Comparison of ENCODE assay signal across 13 cellular contexts in genomic region chr1:202163281-202164270, GRCh38. TPM values are rescaled to one million over a fixed set of nuclear protein-coding genes. Genes with fewer than 3 reads are reported as not detected.
DNase-seq lines count a peak whose midpoint lies in the region; ATAC-seq and TF ChIP-seq lines count a peak whose summit lies in the region.
"Had no signal": no experiment of that assay in that cellular context is flagged by ENCODE, and none has a peak within 500 bp of the region (broad histone marks: within the 10 kb centered on the region; RNA-seq: fewer than 3 reads in every experiment).

No MANE protein-coding gene starts in this region.

- no peak overlapping the region for H3K4me3 Mint-ChIP-seq in activated naive CD4-positive, alpha-beta T cell treated with anti-CD3 and anti-CD28 coated beads, Interleukin-2, amount 10 ng/mL, durations not matched to agents 7 days and 5 days
- peak overlapping the region; percentile 94 for H3K4me3 Mint-ChIP-seq in activated naive CD8-positive, alpha-beta T cell
- H3K4me3 Mint-ChIP-seq in naive thymus-derived CD8-positive, alpha-beta T cell = peak overlapping the region; percentile 3 to 100 (median 79)

- TF ChIP-seq POLR2A in vagina (IDR thresholded peaks at IDR 0.05) (no peak), transverse colon (IDR thresholded peaks at IDR 0.05) (no peak)

- no peak for ATAC-seq in activated naive CD4-positive, alpha-beta T cell treated with anti-CD3 and anti-CD28 coated beads, Interleukin-2, amount 50 U/mL, for 72 hours
- ATAC-seq in naive thymus-derived CD8-positive, alpha-beta T cell = no peak

- peaks cover 13% of the 10 kb centered on the region for H3K27me3 Mint-ChIP-seq in activated naive CD4-positive, alpha-beta T cell treated with anti-CD3 and anti-CD28 coated beads, Interleukin-2, amount 10 ng/mL, durations not matched to agents 7 days and 5 days
- no peaks in the 10 kb centered on the region for H3K27me3 Mint-ChIP-seq in activated naive CD8-positive, alpha-beta T cell
- no peaks in the 10 kb centered on the region for H3K27me3 Mint-ChIP-seq in naive thymus-derived CD8-positive, alpha-beta T cell

- H3K4me1 Mint-ChIP-seq in activated naive CD4-positive, alpha-beta T cell treated with anti-CD3 and anti-CD28 coated beads, Interleukin-2, amount 10 ng/mL, durations not matched to agents 7 days and 5 days = peaks cover 73% of the 10 kb centered on the region
- peaks cover 70% of the 10 kb centered on the region for H3K4me1 Mint-ChIP-seq in activated naive CD8-positive, alpha-beta T cell (ENCODE audit: low read depth)
- peaks cover 43 to 80% (median 76%) of the 10 kb centered on the region in 4 donors for H3K4me1 Mint-ChIP-seq in naive thymus-derived CD8-positive, alpha-beta T cell

- TF ChIP-seq EP300 in transverse colon (IDR thresholded peaks at IDR 0.05; ENCODE audit: low read depth) = no peak

- intact Hi-C loops in vagina (cut with DNase I) = no loop called here
- intact Hi-C loops in transverse colon (cut with DNase I; ENCODE audit: low total_unique reads) = no loop called here

- WGBS in transverse colon (ENCODE audit: low coverage in 1 of 2), 2 donors = 77% methylated on average over 12 of the region's 12 CpGs; no CpG with 5 or more reads in 1 of the 2 donors

- H3K4me1 ChIP-seq in vagina (peaks cover 26% of the 10 kb centered on the region), transverse colon (peaks cover 0 to 11% (median 0%) of the 10 kb centered on the region in 4 donors)

- in situ Hi-C loops in transverse colon (cut with MboI; ENCODE audit: low pct_ligation_motif_present in 1 of 4, low pct_unique_long_range_greater_than_20kb in 1 of 4, low sequenced_read_pairs in 3 of 4) = no loop called here

- POLR2A ChIA-PET in naive thymus-derived CD8-positive, alpha-beta T cell (lab: Charles Lee) = interaction anchor here (0.9 to 1.2 kb wide), 2 partner anchors 9 to 20 kb away, joined by 3 read pairs; no protein-coding TSS in a partner anchor

- TF ChIP-seq CTCF in vagina (IDR thresholded peaks at IDR 0.05) (no peak), transverse colon (IDR thresholded peaks at IDR 0.05) (no peak)

- no peak for DNase-seq in activated naive CD4-positive, alpha-beta T cell treated with anti-CD3 and anti-CD28 coated beads, Interleukin-2, amount 50 U/mL, for 72 hours (ENCODE audit: low spot score in 2 of 2)
- DNase-seq in activated naive CD4-positive, alpha-beta T cell treated with anti-CD3 and anti-CD28 coated beads, Interleukin-2, amount 10 ng/mL, durations not matched to agents 7 days and 5 days = no peak
- DNase-seq in naive thymus-derived CD8-positive, alpha-beta T cell = peak in 1 of 10 donors; percentile 56
- DNase-seq in vagina (ENCODE audit: extremely low spot score in 2 of 2) (no peak), NCI-H1092 treated with DMSO at 0.1 percent for 48 hours (lab: John Stamatoyannopoulos, UW) (no peak), iPS-NIHi7 (ENCODE audit: extremely low spot score) (no peak), transverse colon (no peak)
- DNase-seq: left cardiac atrium; MM.1S; NCI-H2227 treated with DMSO at 0.1 percent for 48 hours; stimulated activated CD4-positive, alpha-beta T cell treated with anti-CD3 and anti-CD28 coated beads, Interleukin-12 subunit alpha, Interleukin-12 subunit beta, amount 100 ng/mL, for 4 hours had no signal

- H3K36me3 Mint-ChIP-seq in activated naive CD4-positive, alpha-beta T cell treated with anti-CD3 and anti-CD28 coated beads, Interleukin-2, amount 50 U/mL, for 72 hours = peaks cover 21 to 24% of the 10 kb centered on the region in 2 donors
- peaks cover 18% of the 10 kb centered on the region for H3K36me3 Mint-ChIP-seq in activated naive CD4-positive, alpha-beta T cell treated with anti-CD3 and anti-CD28 coated beads, Interleukin-2, amount 10 ng/mL, durations not matched to agents 7 days and 5 days
- H3K36me3 Mint-ChIP-seq in activated naive CD8-positive, alpha-beta T cell = peaks cover 3% of the 10 kb centered on the region
- H3K36me3 Mint-ChIP-seq in naive thymus-derived CD8-positive, alpha-beta T cell = peaks cover 0 to 2% (median 0%) of the 10 kb centered on the region in 3 donors

- H3K4me3 ChIP-seq in vagina = no peak overlapping the region
- no peak overlapping the region for H3K4me3 ChIP-seq in transverse colon

- no peaks in the 10 kb centered on the region for H3K36me3 ChIP-seq in vagina
- H3K36me3 ChIP-seq in transverse colon = no peaks in the 10 kb centered on the region

- H3K27ac ChIP-seq in vagina = peak overlapping the region; percentile 36
- peak overlapping the region in 1 of 4 donors; percentile 72 for H3K27ac ChIP-seq in transverse colon

- H3K27ac Mint-ChIP-seq in activated naive CD4-positive, alpha-beta T cell treated with anti-CD3 and anti-CD28 coated beads, Interleukin-2, amount 50 U/mL, for 72 hours = peak overlapping the region; percentile 82 to 100
- no peak overlapping the region for H3K27ac Mint-ChIP-seq in activated naive CD4-positive, alpha-beta T cell treated with anti-CD3 and anti-CD28 coated beads, Interleukin-2, amount 10 ng/mL, durations not matched to agents 7 days and 5 days
- H3K27ac Mint-ChIP-seq in activated naive CD8-positive, alpha-beta T cell = peak overlapping the region; percentile 80
- H3K27ac Mint-ChIP-seq in naive thymus-derived CD8-positive, alpha-beta T cell = peak overlapping the region in 7 of 10 donors; percentile 73 to 97 (median 79)

- H3K9me3 ChIP-seq in vagina = no peaks in the 10 kb centered on the region
- no peaks in the 10 kb centered on the region for H3K9me3 ChIP-seq in transverse colon

- CTCF ChIA-PET in activated naive CD4-positive, alpha-beta T cell treated with anti-CD3 and anti-CD28 coated beads, Interleukin-2, amount 10 ng/mL, durations not matched to agents 7 days and 5 days (lab: Charles Lee) = interaction anchor here (1.2 to 5.5 kb wide), 6 partner anchors 7 to 28 kb away, joined by 4 to 34 read pairs (median 6); no protein-coding TSS in a partner anchor

- no peaks in the 10 kb centered on the region for H3K9me3 Mint-ChIP-seq in activated naive CD4-positive, alpha-beta T cell treated with anti-CD3 and anti-CD28 coated beads, Interleukin-2, amount 50 U/mL, for 72 hours
- no peaks in the 10 kb centered on the region for H3K9me3 Mint-ChIP-seq in activated naive CD4-positive, alpha-beta T cell treated with anti-CD3 and anti-CD28 coated beads, Interleukin-2, amount 10 ng/mL, durations not matched to agents 7 days and 5 days
- no peaks in the 10 kb centered on the region for H3K9me3 Mint-ChIP-seq in activated naive CD8-positive, alpha-beta T cell (ENCODE audit: low read depth)
- peaks cover 0 to 1% (median 0%) of the 10 kb centered on the region in 9 donors for H3K9me3 Mint-ChIP-seq in naive thymus-derived CD8-positive, alpha-beta T cell

- H3K27me3 ChIP-seq in vagina (no peaks in the 10 kb centered on the region), transverse colon (no peaks in the 10 kb centered on the region)

RNA-seq across cellular contexts. Expression of gene PTPN7, which starts 3.2 kb away (rescaled TPM):
- 100 to 1,000 TPM; 119 to 198 TPM for total RNA-seq in activated naive CD4-positive, alpha-beta T cell treated with anti-CD3 and anti-CD28 coated beads, Interleukin-2, amount 50 U/mL, for 72 hours
- total RNA-seq in naive thymus-derived CD8-positive, alpha-beta T cell = 10 to 100 TPM; 35.9 to 37.4 TPM
- 10 to 100 TPM; 37.7 to 44.4 (median 39.1) TPM for polyA plus RNA-seq in naive thymus-derived CD8-positive, alpha-beta T cell
- total RNA-seq in vagina = 7.9 TPM
- total RNA-seq in transverse colon = 10 to 100 TPM in 2 of 4 donors, 1 to 10 TPM in 1, not detected in 1; 5.2 to 32.5 (median 14.0) TPM

RNA-seq across cellular contexts. Expression of gene ARL8A, which starts 19.0 kb away (rescaled TPM):
- total RNA-seq in activated naive CD4-positive, alpha-beta T cell treated with anti-CD3 and anti-CD28 coated beads, Interleukin-2, amount 50 U/mL, for 72 hours = 10 to 100 TPM; 38.8 to 63.2 TPM
- total RNA-seq in naive thymus-derived CD8-positive, alpha-beta T cell = 10 to 100 TPM; 43.3 to 50.0 TPM
- polyA plus RNA-seq in naive thymus-derived CD8-positive, alpha-beta T cell = 1 to 10 TPM; 4.9 to 6.4 (median 5.6) TPM
- total RNA-seq in vagina = 25.5 TPM
- 10 to 100 TPM in 3 of 4 donors, 1 to 10 TPM in 1; 9.0 to 27.2 (median 21.6) TPM for total RNA-seq in transverse colon

RNA-seq across cellular contexts. Expression of gene LGR6, which starts 30.0 kb away (rescaled TPM):
- total RNA-seq in activated naive CD4-positive, alpha-beta T cell treated with anti-CD3 and anti-CD28 coated beads, Interleukin-2, amount 50 U/mL, for 72 hours = under 1 TPM; 0.14 TPM
- total RNA-seq in naive thymus-derived CD8-positive, alpha-beta T cell = under 1 TPM; 0.25 to 0.47 TPM
- 1 to 10 TPM in 1 of 3 donors, not detected in 2; 6.2 TPM for polyA plus RNA-seq in naive thymus-derived CD8-positive, alpha-beta T cell
- total RNA-seq in vagina (6.6 TPM), transverse colon (1 to 10 TPM in 1 of 4 donors, under 1 TPM in 1, not detected in 2; 0.41 to 1.6 TPM)

RNA-seq across cellular contexts. Expression of gene GPR37L1, which starts 40.9 kb away (rescaled TPM):
- not detected for total RNA-seq in activated naive CD4-positive, alpha-beta T cell treated with anti-CD3 and anti-CD28 coated beads, Interleukin-2, amount 50 U/mL, for 72 hours
- total RNA-seq in naive thymus-derived CD8-positive, alpha-beta T cell = not detected
- polyA plus RNA-seq in naive thymus-derived CD8-positive, alpha-beta T cell = under 1 TPM in 2 of 3 donors, not detected in 1; 0.02 to 0.19 TPM
- total RNA-seq in vagina (0.25 TPM), transverse colon (under 1 TPM in 2 of 4 donors, not detected in 2; 0.55 to 0.95 TPM)
- total RNA-seq: T-helper 2 cell treated with Interferon-gamma antibody and Interleukin-4, amounts not matched to agents 100 ng/mL and 5 ng/mL, for 36 hours had no signal
